In genomic region chr7:6590645-6591110, GRCh38 we compare ENCODE assay signal across 8 cellular contexts. TPM values are rescaled to one million over a fixed set of nuclear protein-coding genes. Genes with fewer than 3 reads are reported as not detected.
DNase-seq lines count a peak whose midpoint lies in the region; ATAC-seq, FAIRE-seq and TF ChIP-seq lines count a peak whose summit lies in the region.

No MANE protein-coding gene starts in this region.

- DNase-seq in GM12891 (ENCODE audit: insufficient read length, low spot score) (no peak), right cardiac atrium (no peak), NCI-H524 treated with DMSO at 0.1 percent for 48 hours (lab: John Stamatoyannopoulos, UW) (no peak), UCSD-AML1 (lab: John Stamatoyannopoulos, UW; ENCODE audit: unreplicated experiment) (no peak), CD1c-positive myeloid dendritic cell (ENCODE audit: extremely low spot score) (no peak)
- DNase-seq in stimulated activated effector memory CD8-positive, alpha-beta T cell treated with anti-CD3 and anti-CD28 coated beads, Interleukin-12 subunit alpha, Interleukin-12 subunit beta, amount 100 ng/mL, for 72 hours (ENCODE audit: low spot score in 2 of 2), result no peak

- H3K4me3 ChIP-seq in WI38 (ENCODE audit: low read depth, low read length) (peak overlapping the region; percentile 83), right cardiac atrium (ENCODE audit: low read length) (peak overlapping the region; percentile 90)

- H3K27ac ChIP-seq in right cardiac atrium (ENCODE audit: low read length), result peak overlapping the region; percentile 58

- TF ChIP-seq POLR2A in GM12891 (IDR thresholded peaks at IDR 0.05; ENCODE audit: low read depth, low read length), result no peak

- FAIRE-seq in GM12891 (lab: Jason Lieb, UNC), result peak; percentile 43

- WGBS in right cardiac atrium, result 9% methylated on average over 10 of the region's 10 CpGs

- no peaks in the 10 kb centered on the region for H3K9me3 ChIP-seq in right cardiac atrium (ENCODE audit: control insufficient read depth, low read length)

- no peaks in the 10 kb centered on the region for H3K27me3 ChIP-seq in right cardiac atrium (ENCODE audit: control insufficient read depth, insufficient read depth)

- H3K4me3 Mint-ChIP-seq in stimulated activated effector memory CD8-positive, alpha-beta T cell treated with anti-CD3 and anti-CD28 coated beads, Interleukin-12 subunit alpha, Interleukin-12 subunit beta, amount 100 ng/mL, for 72 hours, result peak overlapping the region; percentile 91

- H3K9me3 Mint-ChIP-seq in stimulated activated effector memory CD8-positive, alpha-beta T cell treated with anti-CD3 and anti-CD28 coated beads, Interleukin-12 subunit alpha, Interleukin-12 subunit beta, amount 100 ng/mL, for 72 hours, result no peaks in the 10 kb centered on the region

- no peak for TF ChIP-seq CTCF in WI38 (IDR thresholded peaks at IDR 0.05; ENCODE audit: low read depth, low read length)

- H3K27ac Mint-ChIP-seq in stimulated activated effector memory CD8-positive, alpha-beta T cell treated with anti-CD3 and anti-CD28 coated beads, Interleukin-12 subunit alpha, Interleukin-12 subunit beta, amount 100 ng/mL, for 72 hours, result peak overlapping the region; percentile 93

- peaks cover 20% of the 10 kb centered on the region for H3K4me1 Mint-ChIP-seq in stimulated activated effector memory CD8-positive, alpha-beta T cell treated with anti-CD3 and anti-CD28 coated beads, Interleukin-12 subunit alpha, Interleukin-12 subunit beta, amount 100 ng/mL, for 72 hours

- H3K4me1 ChIP-seq in right cardiac atrium (ENCODE audit: control insufficient read depth, insufficient read depth, low read length), result no peaks in the 10 kb centered on the region

- intact Hi-C loops in right cardiac atrium (cut with DNase I), result no loop called here

- ATAC-seq in HG02970 (IDR thresholded peaks at IDR 0.05; ENCODE audit: low FRiP score, unreplicated experiment) (peak; percentile 1), right cardiac atrium (no peak)
- no peak for ATAC-seq in stimulated activated effector memory CD8-positive, alpha-beta T cell treated with anti-CD3 and anti-CD28 coated beads, Interleukin-12 subunit alpha, Interleukin-12 subunit beta, amount 100 ng/mL, for 72 hours

- H3K36me3 Mint-ChIP-seq in stimulated activated effector memory CD8-positive, alpha-beta T cell treated with anti-CD3 and anti-CD28 coated beads, Interleukin-12 subunit alpha, Interleukin-12 subunit beta, amount 100 ng/mL, for 72 hours, result peaks cover 88% of the 10 kb centered on the region

TF ChIP-seq in GM12891, 5 proteins besides CTCF, POLR2A, EP300 and RAD21:
- TF ChIP-seq TAF1 (IDR thresholded peaks at IDR 0.05; ENCODE audit: low read depth, low read length) (no peak), PAX5 (IDR thresholded peaks at IDR 0.05; ENCODE audit: insufficient read depth, low read length, severe bottlenecking) (no peak), POLR2AphosphoS5 (IDR thresholded peaks at IDR 0.05; ENCODE audit: low read depth, low read length) (no peak), POU2F2 (IDR thresholded peaks at IDR 0.05; ENCODE audit: low read depth, low read length) (no peak), SPI1 (IDR thresholded peaks at IDR 0.05; ENCODE audit: low read depth, low read length) (no peak)

RNA-seq across cellular contexts. Expression of gene INTS15, which starts 0.9 kb away (rescaled TPM):
- 17.1 TPM for polyA plus RNA-seq in GM12891 (2012; ENCODE audit: low read depth, missing spikeins)
- 10 to 100 TPM; 15.6 to 18.7 (median 17.3) TPM for total RNA-seq in right cardiac atrium
- polyA plus RNA-seq in right cardiac atrium, result 9.4 TPM

RNA-seq across cellular contexts. Expression of gene ZDHHC4, which starts 13.4 kb away (rescaled TPM):
- polyA plus RNA-seq in GM12891 (2012; ENCODE audit: low read depth, missing spikeins), result 22.3 TPM
- 10 to 100 TPM; 43.0 to 51.7 (median 46.3) TPM for total RNA-seq in right cardiac atrium
- polyA plus RNA-seq in right cardiac atrium, result 37.1 TPM

RNA-seq across cellular contexts. Expression of gene ZNF853, which starts 24.7 kb away (rescaled TPM):
- polyA plus RNA-seq in GM12891 (2012; ENCODE audit: low read depth, missing spikeins), result 0.26 TPM
- 10 to 100 TPM; 12.4 to 20.6 (median 17.2) TPM for total RNA-seq in right cardiac atrium
- polyA plus RNA-seq in right cardiac atrium, result 8.2 TPM

RNA-seq across cellular contexts. Expression of gene GRID2IP, which starts 39.4 kb away (rescaled TPM):
- polyA plus RNA-seq in GM12891 (2012; ENCODE audit: low read depth, missing spikeins), result 0.03 TPM
- under 1 TPM in 2 of 4 donors, not detected in 2; 0.09 to 0.20 TPM for total RNA-seq in right cardiac atrium
- polyA plus RNA-seq in right cardiac atrium, result 0.05 TPM

RNA-seq across cellular contexts. Expression of gene ZNF316, which starts 46.4 kb away (rescaled TPM):
- polyA plus RNA-seq in GM12891 (2012; ENCODE audit: low read depth, missing spikeins), result 13.6 TPM
- total RNA-seq in right cardiac atrium, result 10 to 100 TPM; 14.8 to 20.7 (median 17.3) TPM
- polyA plus RNA-seq in right cardiac atrium, result 11.7 TPM
